1 cellular context compared by ENCODE assay signal in genomic region chr7:55533729-55534080, GRCh38.
TF ChIP-seq lines count a peak whose summit lies in the region.

No MANE protein-coding gene starts in this region.

TF ChIP-seq in HCT116, 20 proteins besides CTCF, POLR2A, EP300 and RAD21 (continued from another document):
- TF ChIP-seq TCF7L2 (IDR thresholded peaks at IDR 0.05; ENCODE audit: borderline replicate concordance, extremely low read depth, insufficient read depth, insufficient read length) (no peak), EZH2phosphoT487 (IDR thresholded peaks at IDR 0.05; ENCODE audit: borderline replicate concordance) (no peak), SRF (IDR thresholded peaks at IDR 0.05; ENCODE audit: low read depth) (no peak), ZNF274 (IDR thresholded peaks at IDR 0.05; ENCODE audit: low read depth, low read length) (no peak), ELF1 (IDR thresholded peaks at IDR 0.05; ENCODE audit: borderline replicate concordance, low read depth) (no peak), ATF3 (IDR thresholded peaks at IDR 0.05) (no peak), CBX3 (IDR thresholded peaks at IDR 0.05; ENCODE audit: low read depth) (no peak), FOSL1 (IDR thresholded peaks at IDR 0.05; ENCODE audit: low read depth) (no peak), POLR2AphosphoS5 (IDR thresholded peaks at IDR 0.05; ENCODE audit: low read depth, low read length) (no peak), JUND (IDR thresholded peaks at IDR 0.05) (no peak), EZH2 (IDR thresholded peaks at IDR 0.05) (no peak), REST (IDR thresholded peaks at IDR 0.05; ENCODE audit: low read depth) (no peak), CEBPB (IDR thresholded peaks at IDR 0.05; ENCODE audit: low read depth) (no peak)
- TF ChIP-seq, protein P1, sequence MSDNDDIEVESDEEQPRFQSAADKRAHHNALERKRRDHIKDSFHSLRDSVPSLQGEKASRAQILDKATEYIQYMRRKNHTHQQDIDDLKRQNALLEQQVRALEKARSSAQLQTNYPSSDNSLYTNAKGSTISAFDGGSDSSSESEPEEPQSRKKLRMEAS (IDR thresholded peaks at IDR 0.05): no peak
- TF ChIP-seq, protein P2, sequence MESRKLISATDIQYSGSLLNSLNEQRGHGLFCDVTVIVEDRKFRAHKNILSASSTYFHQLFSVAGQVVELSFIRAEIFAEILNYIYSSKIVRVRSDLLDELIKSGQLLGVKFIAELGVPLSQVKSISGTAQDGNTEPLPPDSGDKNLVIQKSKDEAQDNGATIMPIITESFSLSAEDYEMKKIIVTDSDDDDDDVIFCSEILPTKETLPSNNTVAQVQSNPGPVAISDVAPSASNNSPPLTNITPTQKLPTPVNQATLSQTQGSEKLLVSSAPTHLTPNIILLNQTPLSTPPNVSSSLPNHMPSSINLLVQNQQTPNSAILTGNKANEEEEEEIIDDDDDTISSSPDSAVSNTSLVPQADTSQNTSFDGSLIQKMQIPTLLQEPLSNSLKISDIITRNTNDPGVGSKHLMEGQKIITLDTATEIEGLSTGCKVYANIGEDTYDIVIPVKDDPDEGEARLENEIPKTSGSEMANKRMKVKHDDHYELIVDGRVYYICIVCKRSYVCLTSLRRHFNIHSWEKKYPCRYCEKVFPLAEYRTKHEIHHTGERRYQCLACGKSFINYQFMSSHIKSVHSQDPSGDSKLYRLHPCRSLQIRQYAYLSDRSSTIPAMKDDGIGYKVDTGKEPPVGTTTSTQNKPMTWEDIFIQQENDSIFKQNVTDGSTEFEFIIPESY (IDR thresholded peaks at IDR 0.05; ENCODE audit: extremely low read depth, insufficient replicate concordance, low read length): no peak
TF ChIP-seq in HCT116: peak in this region for 0.
